ENCODE assay signal across 18 cellular contexts in the genomic region with DNA sequence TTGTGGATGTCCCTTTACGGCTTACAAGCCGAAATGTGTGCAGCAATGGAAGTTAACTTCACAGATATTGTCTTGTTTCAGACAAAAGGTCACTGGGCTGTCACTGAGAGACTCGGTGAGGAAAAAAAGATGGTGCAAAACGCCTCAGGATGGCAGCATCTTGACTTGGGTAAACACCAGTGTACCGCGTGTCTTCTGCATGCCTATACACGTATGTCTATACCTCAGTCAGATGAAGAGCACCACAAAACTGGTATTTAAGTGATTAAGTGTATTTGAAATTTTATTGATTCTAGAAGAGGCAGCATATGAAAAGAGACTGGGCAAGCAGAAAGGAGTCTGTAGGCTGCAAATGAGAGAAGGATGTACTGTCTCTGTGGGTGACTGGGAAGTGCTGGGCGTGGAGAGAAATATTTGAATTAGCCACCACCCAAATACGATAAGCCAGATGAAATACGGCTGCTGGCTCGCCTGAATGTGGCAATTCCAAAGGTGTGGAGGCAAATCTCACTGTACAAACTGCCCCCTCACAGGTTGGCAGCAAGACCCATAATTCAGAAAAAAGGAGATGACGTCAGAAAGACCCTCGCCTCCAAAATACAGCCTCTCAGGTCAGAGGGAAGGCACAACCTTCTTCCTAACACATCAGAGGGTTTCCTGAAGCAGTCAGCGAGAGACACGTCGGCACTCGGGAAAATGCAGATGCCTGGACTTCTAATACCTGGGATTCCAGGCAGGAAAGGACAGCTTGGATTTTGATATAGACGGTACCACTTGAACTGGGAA. TPM values are rescaled to one million over a fixed set of nuclear protein-coding genes. Genes with fewer than 3 reads are reported as not detected.
A peak's percentile ranks its signal among the peaks of the same experiment; 100 is the strongest.
DNase-seq lines count a peak whose midpoint lies in the region; ATAC-seq, FAIRE-seq and TF ChIP-seq lines count a peak whose summit lies in the region.
"Had no signal": no experiment of that assay in that cellular context is flagged by ENCODE, and none has a peak within 500 bp of the region (broad histone marks: within the 10 kb centered on the region; RNA-seq: fewer than 3 reads in every experiment).

No MANE protein-coding gene starts in this region.

- no peak overlapping the region for H2BK12ac ChIP-seq in H9 (ENCODE audit: insufficient read length, low read depth, low read length)

- no peaks in the 10 kb centered on the region for H3K79me2 ChIP-seq in H9 (ENCODE audit: insufficient read depth, low read length)

- H4K20me1 ChIP-seq in H9 (ENCODE audit: control insufficient read depth, insufficient read depth, insufficient read length): no peaks in the 10 kb centered on the region

- no peak overlapping the region for H2BK120ac ChIP-seq in H9 (ENCODE audit: low read depth, low read length, poor library complexity, severe bottlenecking)

- H2BK5ac ChIP-seq in H9 (ENCODE audit: insufficient read length, low read length): no peak overlapping the region

- intact Hi-C loops in psoas muscle (cut with DNase I): no loop called here
- intact Hi-C loops in Right ventricle myocardium superior (cut with DNase I): no loop called here
- intact Hi-C loops in Caco-2 (cut with micrococcal nuclease; ENCODE audit: unreplicated experiment): no loop called here

- H4K8ac ChIP-seq in H9 (replicated peaks; ENCODE audit: insufficient read length, low read depth, low read length): no peak overlapping the region

- H3K36me3 Mint-ChIP-seq in H9 (ENCODE audit: insufficient read depth in 1 of 3, low read depth in 3 of 3): no peaks in the 10 kb centered on the region
- H3K36me3 Mint-ChIP-seq in Caco-2 (ENCODE audit: insufficient read depth, unreplicated experiment): no peaks in the 10 kb centered on the region
- H3K36me3 Mint-ChIP-seq: CD14-positive monocyte had no signal

- H3K36me3 ChIP-seq in bronchial epithelial cell (ENCODE audit: control insufficient read depth, insufficient read depth, low read length) (no peaks in the 10 kb centered on the region), psoas muscle (ENCODE audit: insufficient read depth in 1 of 2, low read depth in 1 of 2) (no peaks in the 10 kb centered on the region), Caco-2 (ENCODE audit: control insufficient read depth, insufficient read depth, low read length) (no peaks in the 10 kb centered on the region)
- H3K36me3 ChIP-seq: HAP-1 had no signal

- ATAC-seq in foreskin keratinocyte (peak; percentile 64), psoas muscle (no peak), GM18505 (IDR thresholded peaks at IDR 0.05; ENCODE audit: unreplicated experiment) (no peak), Right ventricle myocardium superior (ENCODE audit: poor library complexity) (no peak)
- ATAC-seq: PC-3 had no signal

- H3K4me1 Mint-ChIP-seq in H9 (peaks cover 4 to 10% of the 10 kb centered on the region in 2 experiments), Caco-2 (ENCODE audit: low read depth, unreplicated experiment) (no peaks in the 10 kb centered on the region)
- H3K4me1 Mint-ChIP-seq: CD14-positive monocyte had no signal

- no peak overlapping the region for H3K14ac ChIP-seq in H9 (ENCODE audit: insufficient read depth, low read length)

- POLR2A ChIA-PET in Caco-2 (lab: Charles Lee): no interaction called here

- no peak overlapping the region for H3K23ac ChIP-seq in H9 (ENCODE audit: insufficient read length, low read depth, low read length)

- no peaks in the 10 kb centered on the region for H3K27me3 Mint-ChIP-seq in H9 (ENCODE audit: low read depth)
- peaks cover 14% of the 10 kb centered on the region for H3K27me3 Mint-ChIP-seq in Caco-2 (ENCODE audit: insufficient read depth, unreplicated experiment)

- no TSS peak for BruUV-seq in Caco-2 (replicated peaks; lab: Mats Ljungman, UMichigan)

- H3K79me1 ChIP-seq in H9 (ENCODE audit: insufficient read depth, low read depth, low read length, poor library complexity, severe bottlenecking): no peaks in the 10 kb centered on the region

- H3K18ac ChIP-seq in H9 (ENCODE audit: insufficient read length, low read depth, low read length): no peak overlapping the region

- H4K91ac ChIP-seq in H9 (ENCODE audit: insufficient read length, low read depth, low read length): no peak overlapping the region

- no CpG with 5 or more reads among the region's 18 CpGs for WGBS in H9 (ENCODE audit: extremely low coverage, insufficient read length, low lambda C conversion rate)
- 91 to 92% (median 91%) methylated on average over 18 of the region's 18 CpGs for WGBS in psoas muscle, 3 donors

- CTCF ChIA-PET in Caco-2 (lab: Charles Lee): no interaction called here

- H3T11ph ChIP-seq in H9 (ENCODE audit: low read length): no peak overlapping the region

- H3K4ac ChIP-seq in H9 (ENCODE audit: low read depth, low read length): no peak overlapping the region

- H3K27ac Mint-ChIP-seq in H9 (no peak overlapping the region), Caco-2 (ENCODE audit: unreplicated experiment) (no peak overlapping the region)
- H3K27ac Mint-ChIP-seq: CD14-positive monocyte had no signal

- H2AK5ac ChIP-seq in H9 (ENCODE audit: insufficient read length, low read length): no peak overlapping the region

- H3K9me3 ChIP-seq in H9 (ENCODE audit: control insufficient read depth, low read depth, low read length): no peaks in the 10 kb centered on the region
- H3K9me3 ChIP-seq in psoas muscle: no peaks in the 10 kb centered on the region
- H3K9me3 ChIP-seq in Caco-2: no peaks in the 10 kb centered on the region
- H3K9me3 ChIP-seq: HAP-1 had no signal

- H3K9ac ChIP-seq in H9 (ENCODE audit: extremely low read depth, insufficient read length, low read length): no peak overlapping the region

- peak; percentile 14 for DNase-seq in H9
- peak; percentile 77 for DNase-seq in bronchial epithelial cell (ENCODE audit: low read depth)
- peak; percentile 19 to 46 for DNase-seq in foreskin keratinocyte
- no peak for DNase-seq in psoas muscle
- DNase-seq in NCI-H69 (lab: John Stamatoyannopoulos, UW): no peak
- no peak for DNase-seq in Right ventricle myocardium superior
- no peak for DNase-seq in Caco-2
- DNase-seq: COR-L47, DMS53, NCI-H1436 treated with DMSO at 0.1 percent for 48 hours, NCI-H2081 treated with DMSO at 0.1 percent for 48 hours, NCI-H345, NCI-H526 treated with DMSO at 0.1 percent for 48 hours, PC-3 had no signal

- H3K23me2 ChIP-seq in H9 (ENCODE audit: insufficient read length, low read depth, low read length, poor library complexity, severe bottlenecking): no peaks in the 10 kb centered on the region

- H3K4me3 Mint-ChIP-seq in H9 (no peak overlapping the region), Caco-2 (ENCODE audit: unreplicated experiment) (no peak overlapping the region)
- H3K4me3 Mint-ChIP-seq: CD14-positive monocyte had no signal

- H3K4me3 ChIP-seq in bronchial epithelial cell (ENCODE audit: low read depth, low read length) (no peak overlapping the region), psoas muscle (no peak overlapping the region), Caco-2 (ENCODE audit: low read depth, low read length) (no peak overlapping the region)
- H3K4me3 ChIP-seq: HAP-1 had no signal

- no peaks in the 10 kb centered on the region for H3K4me1 ChIP-seq in H9 (ENCODE audit: insufficient read depth, low read length)
- peaks cover 11% of the 10 kb centered on the region for H3K4me1 ChIP-seq in foreskin keratinocyte
- H3K4me1 ChIP-seq in psoas muscle: peaks cover 31% of the 10 kb centered on the region
- no peaks in the 10 kb centered on the region for H3K4me1 ChIP-seq in Caco-2
- H3K4me1 ChIP-seq: HAP-1 had no signal

- H3K4me2 ChIP-seq in H9 (ENCODE audit: insufficient read depth, insufficient read length, low read length): no peak overlapping the region

- H2BK15ac ChIP-seq in H9 (ENCODE audit: low read depth, low read length): no peak overlapping the region

- no peak for TF ChIP-seq CTCF in H9 (conservative IDR thresholded peaks at IDR 0.05)
- TF ChIP-seq CTCF in bronchial epithelial cell (IDR thresholded peaks at IDR 0.05; ENCODE audit: insufficient read depth, low read length, severe bottlenecking): no peak
- TF ChIP-seq CTCF in foreskin keratinocyte (conservative IDR thresholded peaks at IDR 0.05): peak; percentile 36
- no peak for TF ChIP-seq CTCF in psoas muscle (IDR thresholded peaks at IDR 0.05)
- no peak for TF ChIP-seq CTCF in Caco-2 (IDR thresholded peaks at IDR 0.05; ENCODE audit: insufficient read depth in 1 of 2, low read depth in 1 of 2, low read length in 1 of 2, severe bottlenecking in 1 of 2, unreplicated experiment in 1 of 2)

- H3K27me3 ChIP-seq in H9 (ENCODE audit: insufficient read depth, low read length): no peaks in the 10 kb centered on the region
- no peaks in the 10 kb centered on the region for H3K27me3 ChIP-seq in bronchial epithelial cell (ENCODE audit: control insufficient read depth, insufficient read depth, low read length)
- H3K27me3 ChIP-seq in foreskin keratinocyte: no peaks in the 10 kb centered on the region
- H3K27me3 ChIP-seq in psoas muscle (ENCODE audit: insufficient read depth in 3 of 3, low read length in 2 of 3): no peaks in the 10 kb centered on the region
- no peaks in the 10 kb centered on the region; the same call in 1 of the 2 replicates for H3K27me3 ChIP-seq in Caco-2 (replicated peaks; ENCODE audit: control insufficient read depth, insufficient read depth, low read length)

- no peak overlapping the region for H2AFZ ChIP-seq in H9 (ENCODE audit: low read length)

- no peak overlapping the region for H2BK20ac ChIP-seq in H9 (ENCODE audit: low read depth, low read length, poor library complexity, severe bottlenecking)

- H3K27ac ChIP-seq in H9 (ENCODE audit: insufficient read length, low read depth, low read length) (no peak overlapping the region), foreskin keratinocyte (no peak overlapping the region), psoas muscle (peak overlapping the region; percentile 16)

- H3K9me3 Mint-ChIP-seq in H9: no peaks in the 10 kb centered on the region
- no peaks in the 10 kb centered on the region for H3K9me3 Mint-ChIP-seq in Caco-2 (ENCODE audit: unreplicated experiment)

- H3K56ac ChIP-seq in H9 (ENCODE audit: insufficient read length, low read depth, low read length): no peak overlapping the region

- TF ChIP-seq POLR2A in GM18505 (IDR thresholded peaks at IDR 0.05; ENCODE audit: borderline replicate concordance, extremely low read depth, insufficient read depth, insufficient read length): no peak

- no peak for FAIRE-seq in bronchial epithelial cell (lab: Jason Lieb, UNC)
- FAIRE-seq: GM18507 had no signal

- no peak overlapping the region for H4K5ac ChIP-seq in H9 (ENCODE audit: insufficient read length, low read depth, low read length)

RNA-seq across cellular contexts. Expression of a gene that starts 53.4 kb away (rescaled TPM):
- 37.7 and 41.8 TPM in 2 replicates for total RNA-seq in H9 (2021)
- 10.5 and 13.4 TPM in 2 replicates for total RNA-seq in bronchial epithelial cell
- total RNA-seq in foreskin keratinocyte: 11.4 and 13.5 TPM in 2 replicates
- 3.7 and 4.8 TPM in 2 replicates for polyA plus RNA-seq in foreskin keratinocyte
- 10 to 100 TPM; 22.5 to 33.3 (median 26.0) TPM for total RNA-seq in psoas muscle
- polyA plus RNA-seq in psoas muscle: 10 to 100 TPM in 1 of 3 donors, 1 to 10 TPM in 2; 2.5 to 18.6 (median 7.8) TPM
- 11.1 TPM for total RNA-seq in Right ventricle myocardium superior
- 9.7 and 12.4 TPM in 2 replicates for total RNA-seq in Caco-2 (2022)

Comparison
In these comparisons a context has a peak if more than half of its experiments do, and no peak if none do; other contexts are left out.
1. DNase-seq: peak in H9 (single experiment), bronchial epithelial cell (single experiment) and foreskin keratinocyte (2 of 2); none in psoas muscle (0 of 2), NCI-H69 (single experiment), Right ventricle myocardium superior (single experiment) and Caco-2 (0 of 2).